Comparison of ENCODE assay signal across 7 cellular contexts in genomic region chr19:32404939-32405430, GRCh38. TPM values are rescaled to one million over a fixed set of nuclear protein-coding genes. Genes with fewer than 3 reads are reported as not detected.
A peak's percentile ranks its signal among the peaks of the same experiment; 100 is the strongest.
DNase-seq lines count a peak whose midpoint lies in the region; ATAC-seq and TF ChIP-seq lines count a peak whose summit lies in the region.

No MANE protein-coding gene starts in this region.

- no peak for TF ChIP-seq POLR2A in NB4 (IDR thresholded peaks at IDR 0.05; ENCODE audit: extremely low read depth, insufficient read length)

- H3K4me3 ChIP-seq in NB4 (ENCODE audit: low read depth, low read length): peak overlapping the region; percentile 64

- H3K27ac ChIP-seq in angular gyrus (ENCODE audit: low read depth, low read length): peak overlapping the region; percentile 91

- ATAC-seq in GM21576 (IDR thresholded peaks at IDR 0.05; ENCODE audit: unreplicated experiment) (peak; percentile 12), left ventricle myocardium superior (peak; percentile 63)

- TF ChIP-seq CTCF in NB4 (IDR thresholded peaks at IDR 0.05; ENCODE audit: low read depth, low read length): no peak
- TF ChIP-seq CTCF in GM20000 (IDR thresholded peaks at IDR 0.05; ENCODE audit: extremely low read depth, missing control alignments): no peak

- peak; percentile 50 for DNase-seq in ELR (ENCODE audit: low read depth)
- DNase-seq in NB4 (ENCODE audit: low read depth): no peak
- peak; percentile 83 for DNase-seq in left ventricle myocardium superior
- DNase-seq in pons (ENCODE audit: low spot score): peak; percentile 47
- no peak for DNase-seq in GM20000 (ENCODE audit: low spot score)

- intact Hi-C loops in left ventricle myocardium superior (cut with micrococcal nuclease): no loop called here

RNA-seq across cellular contexts. Expression of gene DPY19L3, which starts 0.6 kb away (rescaled TPM):
- 5.2 TPM for total RNA-seq in left ventricle myocardium superior

RNA-seq across cellular contexts. Expression of gene ZNF507, which starts 59.6 kb away (rescaled TPM):
- 16.1 TPM for total RNA-seq in left ventricle myocardium superior

Comparison
In these comparisons a context has a peak if more than half of its experiments do, and no peak if none do; other contexts are left out.
1. DNase-seq: peak in ELR (single experiment), left ventricle myocardium superior (single experiment) and pons (single experiment); none in NB4 (single experiment) and GM20000 (single experiment).